ENCODE assay signal across 1 cellular context in genomic region chr4:17814140-17814539, GRCh38.
TF ChIP-seq lines count a peak whose summit lies in the region.

No MANE protein-coding gene starts in this region.

TF ChIP-seq in SK-N-SH treated with all-trans-retinoic acid at 6 μM for 48 hours, 23 proteins besides CTCF, POLR2A, EP300 and RAD21 (continued from another document):
- TF ChIP-seq PATZ1 (CRISPR knock-in tag; IDR thresholded peaks at IDR 0.05; ENCODE audit: borderline replicate concordance) = no peak
- TF ChIP-seq ZFP30 (CRISPR knock-in tag; IDR thresholded peaks at IDR 0.05) = no peak
- TF ChIP-seq ZFP3 (CRISPR knock-in tag; IDR thresholded peaks at IDR 0.05) = no peak
